In genomic region chr2:206163251-206163880, GRCh38 we compare ENCODE assay signal across 14 cellular contexts. TPM values are rescaled to one million over a fixed set of nuclear protein-coding genes. Genes with fewer than 3 reads are reported as not detected.
A peak's percentile ranks its signal among the peaks of the same experiment; 100 is the strongest.
DNase-seq lines count a peak whose midpoint lies in the region; ATAC-seq, FAIRE-seq and TF ChIP-seq lines count a peak whose summit lies in the region.
"Had no signal": no experiment of that assay in that cellular context is flagged by ENCODE, and none has a peak within 500 bp of the region (broad histone marks: within the 10 kb centered on the region; RNA-seq: fewer than 3 reads in every experiment).

No MANE protein-coding gene starts in this region.

- no peak overlapping the region for H2BK12ac ChIP-seq in H1 (ENCODE audit: low read depth, low read length)

- peaks cover 8% of the 10 kb centered on the region for H3K23me2 ChIP-seq in H1 (ENCODE audit: low read depth, low read length)

- no peak overlapping the region for H3K27ac ChIP-seq in BLaER1
- H3K27ac ChIP-seq in PC-3 (ENCODE audit: low read length): no peak overlapping the region
- no peak overlapping the region for H3K27ac ChIP-seq in H1 (ENCODE audit: low read depth, low read length)
- H3K27ac ChIP-seq in brain microvascular endothelial cell: no peak overlapping the region
- H3K27ac ChIP-seq: coronary artery, left ventricle myocardium inferior, thyroid gland had no signal

- no peak overlapping the region for H4K5ac ChIP-seq in H1 (ENCODE audit: insufficient read length, low read depth, low read length)

- no peak overlapping the region for H2BK20ac ChIP-seq in H1 (ENCODE audit: low read length)

- POLR2A ChIA-PET in PC-3 (lab: Charles Lee; ENCODE audit: unreplicated experiment) (no interaction called here), H1 (lab: Charles Lee; ENCODE audit: partially characterized antibody) (interaction anchor here (0.6 to 1.4 kb wide), 3 partner anchors 13 to 97 kb away, joined by 3 to 4 read pairs (median 3); no protein-coding TSS in a partner anchor)

- TF ChIP-seq RAD21 in H1 (IDR thresholded peaks at IDR 0.05 in 1 of 2, conservative IDR thresholded peaks at IDR 0.05 in 1 of 2; ENCODE audit: low read depth in 2 of 2, low read length in 2 of 2): no peak

- H3K79me1 ChIP-seq in H1 (ENCODE audit: low read depth, low read length): no peaks in the 10 kb centered on the region; the same call in 1 of the 2 replicates

- H2AFZ ChIP-seq in PC-3 (ENCODE audit: low read length): no peak overlapping the region
- no peak overlapping the region for H2AFZ ChIP-seq in H1 (ENCODE audit: low read length)

- no peak overlapping the region for H2BK120ac ChIP-seq in H1 (replicated peaks; ENCODE audit: low read depth, low read length)

- peaks cover 41% of the 10 kb centered on the region for H3K79me2 ChIP-seq in PC-3 (ENCODE audit: low read length)
- peaks cover 5 to 30% of the 10 kb centered on the region in 2 experiments; a peak in 3 of 4 replicates for H3K79me2 ChIP-seq in H1 (ENCODE audit: control insufficient read depth in 1 of 2, insufficient read depth in 2 of 2, low read length in 2 of 2)

- H3K36me3 ChIP-seq in BLaER1 (peaks cover 67% of the 10 kb centered on the region), PC-3 (ENCODE audit: low read depth, low read length) (peaks cover 48% of the 10 kb centered on the region), H1 (ENCODE audit: control insufficient read depth in 2 of 4, insufficient read depth in 4 of 4, low read length in 3 of 4) (peaks cover 11 to 34% (median 23%) of the 10 kb centered on the region in 4 experiments), brain microvascular endothelial cell (replicated peaks) (peaks cover 34% of the 10 kb centered on the region)

- no peak overlapping the region for H3K56ac ChIP-seq in H1 (replicated peaks; ENCODE audit: insufficient read length, low read depth, low read length)

- H3K4me1 Mint-ChIP-seq in Calu3 (ENCODE audit: low read depth, unreplicated experiment): peaks cover 20% of the 10 kb centered on the region

- 97% methylated on average over 3 of the region's 3 CpGs; no CpG with 5 or more reads in 1 of the 2 experiments for WGBS in H1 (ENCODE audit: extremely low coverage in 1 of 2, insufficient coverage in 1 of 2, insufficient read length in 1 of 2, insufficient replicate concordance in 2 of 2, low coverage in 1 of 2, low lambda C conversion rate in 2 of 2, missing lambda C conversion rate in 1 of 2), 2 experiments

- BruUV-seq in Calu3 (replicated peaks; lab: Mats Ljungman, UMichigan) (no TSS peak), PC-3 (replicated peaks; lab: Mats Ljungman, UMichigan) (no TSS peak)

- CTCF ChIA-PET in Calu3 (lab: Charles Lee): no interaction called here
- CTCF ChIA-PET in PC-3 (lab: Charles Lee): no interaction called here
- CTCF ChIA-PET in H1 (lab: Charles Lee; ENCODE audit: partially characterized antibody): interaction anchor here (1.1 to 2.4 kb wide), 11 partner anchors 11 to 141 kb away, joined by 3 to 11 read pairs (median 5); partner anchors contain the start of gene ZDBF2

- peak overlapping the region; percentile 18 for H3K4me3 Mint-ChIP-seq in Calu3 (ENCODE audit: low read depth, unreplicated experiment)

- intact Hi-C loops in Calu3 (cut with micrococcal nuclease; ENCODE audit: unreplicated experiment) (loop anchor here (10.0 kb wide), 1 partner anchor 391 kb away; no protein-coding TSS in a partner anchor), PC-3 (cut with micrococcal nuclease) (loop anchor here (5.0 kb wide), 2 partner anchors 114 to 279 kb away; partner anchors contain the start of gene ADAM23)

- H4K8ac ChIP-seq in H1 (ENCODE audit: extremely low read depth, insufficient read depth, low read length): no peak overlapping the region

- no peak overlapping the region for H3K14ac ChIP-seq in H1 (ENCODE audit: insufficient read length)

- no peak overlapping the region for H3K23ac ChIP-seq in H1 (ENCODE audit: insufficient read length)

- H3K4me3 ChIP-seq in BLaER1: no peak overlapping the region
- no peak overlapping the region for H3K4me3 ChIP-seq in PC-3 (ENCODE audit: low read length)
- H3K4me3 ChIP-seq in H1 (ENCODE audit: extremely low read depth in 1 of 4, insufficient read depth in 2 of 4, low read depth in 3 of 4, low read length in 4 of 4): no peak overlapping the region
- H3K4me3 ChIP-seq in brain microvascular endothelial cell (ENCODE audit: low read depth, low read length): no peak overlapping the region
- H3K4me3 ChIP-seq: coronary artery, left ventricle myocardium inferior, thyroid gland had no signal

- H4K20me1 ChIP-seq in BLaER1 (peaks cover 44% of the 10 kb centered on the region), PC-3 (ENCODE audit: low read length) (peaks cover 26% of the 10 kb centered on the region), H1 (replicated peaks in 1 of 2; ENCODE audit: control insufficient read depth in 1 of 2, insufficient read depth in 2 of 2, low read length in 2 of 2) (peaks cover 3 to 10% of the 10 kb centered on the region in 2 experiments)

- H2BK5ac ChIP-seq in H1 (ENCODE audit: low read depth, low read length): no peak overlapping the region

- TF ChIP-seq EP300 in H1 (IDR thresholded peaks at IDR 0.05; ENCODE audit: borderline replicate concordance in 1 of 2, low read depth in 2 of 2, low read length in 2 of 2): no peak

- H3K36me3 Mint-ChIP-seq in Calu3 (ENCODE audit: insufficient read depth, unreplicated experiment): peaks cover 65% of the 10 kb centered on the region

- no peaks in the 10 kb centered on the region for H3K27me3 Mint-ChIP-seq in Calu3 (ENCODE audit: unreplicated experiment)

- TF ChIP-seq CTCF in Calu3 (IDR thresholded peaks at IDR 0.05; ENCODE audit: unreplicated experiment) (no peak), PC-3 (conservative IDR thresholded peaks at IDR 0.05; ENCODE audit: low read depth, low read length) (no peak), H1 (IDR thresholded peaks at IDR 0.05; ENCODE audit: control extremely low read depth in 1 of 3, insufficient read depth in 1 of 3, low read depth in 1 of 3, low read length in 3 of 3) (no peak), brain microvascular endothelial cell (IDR thresholded peaks at IDR 0.05; ENCODE audit: low read depth, low read length, missing control alignments) (no peak)

- no peaks in the 10 kb centered on the region for H3K27me3 ChIP-seq in BLaER1
- H3K27me3 ChIP-seq in PC-3 (ENCODE audit: low read length): no peaks in the 10 kb centered on the region
- H3K27me3 ChIP-seq in H1 (replicated peaks in 1 of 4; ENCODE audit: control insufficient read depth in 3 of 4, extremely low read depth in 1 of 4, insufficient read depth in 3 of 4, low read length in 3 of 4): no peaks in the 10 kb centered on the region
- H3K27me3 ChIP-seq in brain microvascular endothelial cell (replicated peaks): no peaks in the 10 kb centered on the region
- H3K27me3 ChIP-seq: thyroid gland had no signal

- peak overlapping the region; percentile 63 for H3K27ac Mint-ChIP-seq in Calu3 (ENCODE audit: unreplicated experiment)

- in situ Hi-C loops in brain microvascular endothelial cell (cut with HindIII; ENCODE audit: low pct_ligation_motif_present, low sequenced_read_pairs): no loop called here

- no peak overlapping the region for H2AK5ac ChIP-seq in H1 (ENCODE audit: low read depth, low read length)

- ATAC-seq in PC-3: no peak
- no peak for ATAC-seq in HG02623 (IDR thresholded peaks at IDR 0.05; ENCODE audit: unreplicated experiment)
- ATAC-seq: SK-N-SH treated with all-trans-retinoic acid at 6 μM for 48 hours had no signal

- peaks cover 23% of the 10 kb centered on the region for H3K4me1 ChIP-seq in BLaER1
- H3K4me1 ChIP-seq in PC-3 (ENCODE audit: insufficient read depth, low read length): peaks cover 18% of the 10 kb centered on the region
- peaks cover 0 to 4% (median 3%) of the 10 kb centered on the region in 4 experiments; a peak in 5 of 7 replicates for H3K4me1 ChIP-seq in H1 (replicated peaks in 1 of 4; ENCODE audit: control insufficient read depth in 3 of 4, insufficient read depth in 4 of 4, low read length in 3 of 4)

- no peak overlapping the region for H3K18ac ChIP-seq in H1 (ENCODE audit: extremely low read depth, low read length)

- peaks cover 8% of the 10 kb centered on the region for H3F3A ChIP-seq in PC-3 (ENCODE audit: low read length, unreplicated experiment)

- 0 out of 2 replicates have a peak overlapping the region, but pooled peaks have one; percentile 19 for H3K9ac ChIP-seq in BLaER1
- no peak overlapping the region for H3K9ac ChIP-seq in PC-3 (ENCODE audit: low read length)
- H3K9ac ChIP-seq in H1 (replicated peaks in 1 of 4; ENCODE audit: extremely low read depth in 1 of 4, low read depth in 3 of 4, low read length in 3 of 4): no peak overlapping the region

- no peak overlapping the region for H2BK15ac ChIP-seq in H1 (ENCODE audit: low read length)

- H3K9me2 ChIP-seq in PC-3 (replicated peaks; ENCODE audit: low read length): no peaks in the 10 kb centered on the region

- DNase-seq in Calu3: no peak
- DNase-seq in PC-3: no peak
- no peak for DNase-seq in H1 (ENCODE audit: low read depth in 1 of 2, low spot score in 2 of 2)
- DNase-seq in anterior cingulate cortex (lab: John Stamatoyannopoulos, UW): no peak
- no peak for DNase-seq in stimulated activated CD4-positive, alpha-beta T cell treated with anti-CD3 and anti-CD28 coated beads, Interleukin-1b, Interleukin-23, amount 100 ng/mL, for 48 hours
- DNase-seq in brain microvascular endothelial cell: no peak
- DNase-seq: COR-L47, left ventricle myocardium inferior, thyroid gland had no signal

- no peak overlapping the region for H4K91ac ChIP-seq in H1 (replicated peaks; ENCODE audit: insufficient read length, low read length)

- peak; percentile 61 to 83 for TF ChIP-seq POLR2A in H1 (IDR thresholded peaks at IDR 0.05; ENCODE audit: control extremely low read depth in 1 of 2, low read depth in 2 of 2, low read length in 2 of 2)

- peaks cover 3% of the 10 kb centered on the region for H3K9me3 Mint-ChIP-seq in Calu3 (ENCODE audit: low read depth, unreplicated experiment)

- H3K9me3 ChIP-seq in BLaER1: peaks cover 7% of the 10 kb centered on the region
- no peaks in the 10 kb centered on the region for H3K9me3 ChIP-seq in PC-3 (ENCODE audit: low read length)
- H3K9me3 ChIP-seq in H1 (ENCODE audit: insufficient read depth in 2 of 2, low read depth in 1 of 2, low read length in 1 of 2): no peaks in the 10 kb centered on the region; a peak in 1 of 4 replicates
- H3K9me3 ChIP-seq: left ventricle myocardium inferior, thyroid gland had no signal

- H3K4ac ChIP-seq in H1 (replicated peaks; ENCODE audit: insufficient read length, low read depth, low read length): no peak overlapping the region

- no peak for FAIRE-seq in H1 (lab: Jason Lieb, UNC)
- FAIRE-seq: small intestine had no signal

- H3K4me2 ChIP-seq in BLaER1: 0 out of 2 replicates have a peak overlapping the region, but pooled peaks have one; percentile 22
- H3K4me2 ChIP-seq in PC-3 (ENCODE audit: low read length): peak overlapping the region; percentile 89; the same call in 1 of the 2 replicates
- H3K4me2 ChIP-seq in H1 (ENCODE audit: insufficient read depth in 1 of 2, low read depth in 2 of 2, low read length in 2 of 2): no peak overlapping the region

RNA-seq across cellular contexts. Expression of gene EEF1B2, which starts 3.7 kb away (rescaled TPM):
- total RNA-seq in Calu3 (2022) (340 and 415 TPM in 2 replicates), PC-3 (2014; rRNA removed) (596 and 616 TPM in 2 replicates)
- total RNA-seq in H1 (2021; fragmentation: NEBNext Ultra II Directional; extraction: Animal tissue kit (Norgen Biotek cat#: 25700)): 675 and 679 TPM in 2 replicates
- 381 and 504 TPM in 2 replicates for polyA plus RNA-seq in H1 (2011; rRNA removed)
- polyA plus RNA-seq in H1 (2011; cell fraction: cytosol; rRNA removed): 747 TPM
- polyA plus RNA-seq in H1 (2011; cell fraction: nucleus; rRNA removed): 321 TPM
- 803 to 979 TPM (median 851 TPM) in 4 replicates for polyA plus RNA-seq in H1 (2012, experiment 1 of 2)
- 655 TPM for polyA plus RNA-seq in H1 (2012, experiment 2 of 2)
- 829 TPM for polyA plus RNA-seq in H1 (2013, experiment 1 of 2)
- 776 TPM for polyA plus RNA-seq in H1 (2013, experiment 2 of 2)
- 373 TPM in 2 replicates for polyA minus RNA-seq in H1 (2011; rRNA and poly(A)+ RNA removed)
- polyA minus RNA-seq in H1 (2011; cell fraction: cytosol; rRNA and poly(A)+ RNA removed): 289 TPM
- polyA minus RNA-seq in H1 (2011; cell fraction: nucleus; rRNA and poly(A)+ RNA removed): 448 TPM

RNA-seq across cellular contexts. Expression of gene NDUFS1, which starts 4.1 kb away (rescaled TPM):
- total RNA-seq in Calu3 (2022) (79.2 and 81.0 TPM in 2 replicates), PC-3 (2014; rRNA removed) (80.7 and 110 TPM in 2 replicates)
- total RNA-seq in H1 (2021; fragmentation: NEBNext Ultra II Directional; extraction: Animal tissue kit (Norgen Biotek cat#: 25700)): 95.9 and 97.0 TPM in 2 replicates
- 28.2 and 42.1 TPM in 2 replicates for polyA plus RNA-seq in H1 (2011; rRNA removed)
- polyA plus RNA-seq in H1 (2011; cell fraction: cytosol; rRNA removed): 73.2 TPM
- 32.3 TPM for polyA plus RNA-seq in H1 (2011; cell fraction: nucleus; rRNA removed)
- 57.7 to 82.4 TPM (median 70.6 TPM) in 4 replicates for polyA plus RNA-seq in H1 (2012, experiment 1 of 2)
- 7.3 TPM for polyA plus RNA-seq in H1 (2012, experiment 2 of 2)
- 31.2 TPM for polyA plus RNA-seq in H1 (2013, experiment 1 of 2)
- polyA plus RNA-seq in H1 (2013, experiment 2 of 2): 29.8 TPM
- 130 and 185 TPM in 2 replicates for polyA minus RNA-seq in H1 (2011; rRNA and poly(A)+ RNA removed)
- polyA minus RNA-seq in H1 (2011; cell fraction: cytosol; rRNA and poly(A)+ RNA removed): 45.9 TPM
- polyA minus RNA-seq in H1 (2011; cell fraction: nucleus; rRNA and poly(A)+ RNA removed): 54.9 TPM

Comparison
In these comparisons a context has a peak if more than half of its experiments do, and no peak if none do; other contexts are left out.
1. H3K4me2 ChIP-seq: peak in BLaER1 (single experiment) and PC-3 (single experiment); none in H1 (0 of 2).